ENCODE assay signal across 1 cellular context in genomic region chr11:62378459-62379063, GRCh38.
TF ChIP-seq lines count a peak whose summit lies in the region.

No MANE protein-coding gene starts in this region.

TF ChIP-seq in HepG2, 621 proteins besides CTCF, POLR2A, EP300 and RAD21:
- TF ChIP-seq SMC3 (IDR thresholded peaks at IDR 0.05; ENCODE audit: low read length) (0 out of 2 replicates have a peak, but pooled peaks have one; percentile 8), STAG1 (CRISPR knock-in tag; IDR thresholded peaks at IDR 0.05) (peak; percentile 52)
TF ChIP-seq in HepG2: peak in this region for 2; not testable (repeated sequence) for 619.
